ENCODE assay signal across 26 cellular contexts in the genomic region with DNA sequence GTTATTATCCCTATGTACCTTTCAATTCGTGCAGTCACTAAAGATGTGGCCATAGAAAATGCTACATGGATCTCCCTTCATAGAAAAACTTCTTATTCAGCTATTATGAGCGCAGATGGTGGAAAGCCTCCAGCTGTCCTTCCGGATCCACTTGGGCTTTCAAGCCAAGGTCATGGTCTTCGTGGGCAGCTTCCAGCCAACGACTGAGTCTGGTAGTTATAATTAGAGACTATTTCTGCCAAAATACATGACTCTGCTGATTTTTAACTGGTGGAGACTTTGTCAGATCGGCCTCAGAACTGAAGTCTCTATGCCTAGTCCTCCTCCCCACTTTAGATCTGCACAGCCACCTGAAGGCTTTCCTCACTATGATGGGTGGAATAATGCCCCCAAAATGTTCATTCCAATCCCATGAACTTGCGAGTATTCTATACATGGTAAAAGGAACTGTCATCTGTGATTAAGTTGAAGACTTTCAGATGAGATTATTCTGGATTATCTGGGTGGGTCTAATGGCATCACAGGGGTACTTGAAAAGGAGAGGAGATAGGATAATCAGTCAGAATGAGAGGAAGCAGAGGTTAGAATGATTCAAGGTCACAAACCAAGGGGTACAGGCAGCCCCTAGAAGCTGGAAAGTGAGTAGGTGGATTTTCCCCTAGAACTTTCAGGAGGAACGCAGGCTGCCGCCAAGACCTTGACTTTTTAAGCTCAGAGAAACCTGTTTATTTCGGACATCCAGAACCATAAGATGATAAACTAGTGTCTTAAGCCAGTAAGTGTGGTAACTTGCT.
DNase-seq lines count a peak whose midpoint lies in the region; ATAC-seq and TF ChIP-seq lines count a peak whose summit lies in the region.
"Had no signal": no experiment of that assay in that cellular context is flagged by ENCODE, and none has a peak within 500 bp of the region (broad histone marks: within the 10 kb centered on the region; RNA-seq: fewer than 3 reads in every experiment).

No MANE protein-coding gene starts in this region.

- ATAC-seq in stimulated activated naive CD8-positive, alpha-beta T cell treated with anti-CD3 and anti-CD28 coated beads, Interleukin-15, amount 100 ng/mL, for 72 hours: peak; percentile 63
- ATAC-seq in stimulated activated naive CD8-positive, alpha-beta T cell treated with anti-CD3 and anti-CD28 coated beads, Interleukin-15, Interleukin-2, amounts not matched to agents 100 U/mL and 50 U/mL, for 24 hours: no peak
- peak; percentile 81 for ATAC-seq in left ventricle myocardium superior
- peak; percentile 63 for ATAC-seq in sciatic nerve
- ATAC-seq: activated CD8-positive, alpha-beta memory T cell treated with anti-CD3 and anti-CD28 coated beads, Interleukin-2, amount 10 ng/mL, durations not matched to agents 7 days and 5 days; esophagus mucosa; natural killer cell treated with Interleukin-12 subunit alpha and Interleukin-12 subunit beta and Interleukin-15 and Interleukin-18, amount 100 ng/mL, for 72 hours; stimulated activated effector memory CD8-positive, alpha-beta T cell treated with anti-CD3 and anti-CD28 coated beads, Interleukin-12 subunit alpha, Interleukin-12 subunit beta, amount 100 ng/mL, for 72 hours had no signal

- H3K4me3 ChIP-seq in Caco-2 (ENCODE audit: low read depth, low read length): no peak overlapping the region
- H3K4me3 ChIP-seq: SJCRH30 had no signal

- no peaks in the 10 kb centered on the region for H3K9me3 ChIP-seq in Caco-2
- H3K9me3 ChIP-seq: SJCRH30 had no signal

- H3K36me3 ChIP-seq in Caco-2 (ENCODE audit: control insufficient read depth, insufficient read depth, low read length): no peaks in the 10 kb centered on the region
- H3K36me3 ChIP-seq: SJCRH30 had no signal

- no peaks in the 10 kb centered on the region for H3K27me3 Mint-ChIP-seq in stimulated activated naive CD8-positive, alpha-beta T cell treated with anti-CD3 and anti-CD28 coated beads, Interleukin-15, amount 100 ng/mL, for 72 hours
- peaks cover 2% of the 10 kb centered on the region for H3K27me3 Mint-ChIP-seq in Caco-2 (ENCODE audit: insufficient read depth, unreplicated experiment)
- H3K27me3 Mint-ChIP-seq: activated B cell treated with CpG ODN at 0.5 μM for 24 hours; B cell; CD8-positive, alpha-beta memory T cell had no signal

- POLR2A ChIA-PET in Caco-2 (lab: Charles Lee): no interaction called here

- H3K4me1 Mint-ChIP-seq in stimulated activated naive CD8-positive, alpha-beta T cell treated with anti-CD3 and anti-CD28 coated beads, Interleukin-15, amount 100 ng/mL, for 72 hours: no peaks in the 10 kb centered on the region
- no peaks in the 10 kb centered on the region for H3K4me1 Mint-ChIP-seq in Caco-2 (ENCODE audit: low read depth, unreplicated experiment)
- H3K4me1 Mint-ChIP-seq: stimulated activated effector memory CD8-positive, alpha-beta T cell treated with anti-CD3 and anti-CD28 coated beads, Interleukin-12 subunit alpha, Interleukin-12 subunit beta, amount 100 ng/mL, for 72 hours had no signal

- H3K27me3 ChIP-seq in Caco-2 (replicated peaks; ENCODE audit: control insufficient read depth, insufficient read depth, low read length): no peaks in the 10 kb centered on the region
- H3K27me3 ChIP-seq: SJCRH30 had no signal

- no peak overlapping the region for H3K27ac Mint-ChIP-seq in stimulated activated naive CD8-positive, alpha-beta T cell treated with anti-CD3 and anti-CD28 coated beads, Interleukin-15, amount 100 ng/mL, for 72 hours
- H3K27ac Mint-ChIP-seq in Caco-2 (ENCODE audit: unreplicated experiment): no peak overlapping the region
- H3K27ac Mint-ChIP-seq: activated B cell treated with CpG ODN at 0.5 μM for 24 hours; activated CD8-positive, alpha-beta memory T cell treated with anti-CD3 and anti-CD28 coated beads, Interleukin-2, amount 10 ng/mL, durations not matched to agents 7 days and 5 days; B cell; CD8-positive, alpha-beta memory T cell; endodermal cell; immature natural killer cell; natural killer cell treated with Interleukin-12 subunit alpha and Interleukin-12 subunit beta and Interleukin-15 and Interleukin-18, amount 100 ng/mL, for 72 hours; stimulated activated effector memory CD8-positive, alpha-beta T cell treated with anti-CD3 and anti-CD28 coated beads, Interleukin-12 subunit alpha, Interleukin-12 subunit beta, amount 100 ng/mL, for 72 hours had no signal

- CTCF ChIA-PET in Caco-2 (lab: Charles Lee): no interaction called here

- no peak for TF ChIP-seq CTCF in Caco-2 (IDR thresholded peaks at IDR 0.05; ENCODE audit: insufficient read depth in 1 of 2, low read depth in 1 of 2, low read length in 1 of 2, severe bottlenecking in 1 of 2, unreplicated experiment in 1 of 2)

- H3K4me1 ChIP-seq in Caco-2: no peaks in the 10 kb centered on the region
- H3K4me1 ChIP-seq: SJCRH30 had no signal

- H3K4me3 Mint-ChIP-seq in stimulated activated naive CD8-positive, alpha-beta T cell treated with anti-CD3 and anti-CD28 coated beads, Interleukin-15, amount 100 ng/mL, for 72 hours: no peak overlapping the region
- H3K4me3 Mint-ChIP-seq in Caco-2 (ENCODE audit: unreplicated experiment): no peak overlapping the region
- H3K4me3 Mint-ChIP-seq: activated B cell treated with CpG ODN at 0.5 μM for 24 hours; activated CD8-positive, alpha-beta memory T cell treated with anti-CD3 and anti-CD28 coated beads, Interleukin-2, amount 10 ng/mL, durations not matched to agents 7 days and 5 days; B cell; CD8-positive, alpha-beta memory T cell; endodermal cell; immature natural killer cell; natural killer cell treated with Interleukin-12 subunit alpha and Interleukin-12 subunit beta and Interleukin-15 and Interleukin-18, amount 100 ng/mL, for 72 hours; stimulated activated effector memory CD8-positive, alpha-beta T cell treated with anti-CD3 and anti-CD28 coated beads, Interleukin-12 subunit alpha, Interleukin-12 subunit beta, amount 100 ng/mL, for 72 hours had no signal

- no peaks in the 10 kb centered on the region for H3K36me3 Mint-ChIP-seq in Caco-2 (ENCODE audit: insufficient read depth, unreplicated experiment)
- H3K36me3 Mint-ChIP-seq: activated CD8-positive, alpha-beta memory T cell treated with anti-CD3 and anti-CD28 coated beads, Interleukin-2, amount 10 ng/mL, durations not matched to agents 7 days and 5 days; CD8-positive, alpha-beta memory T cell; immature natural killer cell; natural killer cell treated with Interleukin-12 subunit alpha and Interleukin-12 subunit beta and Interleukin-15 and Interleukin-18, amount 100 ng/mL, for 72 hours; stimulated activated effector memory CD8-positive, alpha-beta T cell treated with anti-CD3 and anti-CD28 coated beads, Interleukin-12 subunit alpha, Interleukin-12 subunit beta, amount 100 ng/mL, for 72 hours had no signal

- no peaks in the 10 kb centered on the region for H3K9me3 Mint-ChIP-seq in stimulated activated naive CD8-positive, alpha-beta T cell treated with anti-CD3 and anti-CD28 coated beads, Interleukin-15, amount 100 ng/mL, for 72 hours
- no peaks in the 10 kb centered on the region for H3K9me3 Mint-ChIP-seq in Caco-2 (ENCODE audit: unreplicated experiment)
- H3K9me3 Mint-ChIP-seq: activated B cell treated with CpG ODN at 0.5 μM for 24 hours; CD8-positive, alpha-beta memory T cell; endodermal cell; immature natural killer cell; natural killer cell treated with Interleukin-12 subunit alpha and Interleukin-12 subunit beta and Interleukin-15 and Interleukin-18, amount 100 ng/mL, for 72 hours; stimulated activated effector memory CD8-positive, alpha-beta T cell treated with anti-CD3 and anti-CD28 coated beads, Interleukin-12 subunit alpha, Interleukin-12 subunit beta, amount 100 ng/mL, for 72 hours had no signal

- no peak for DNase-seq in stimulated activated naive CD8-positive, alpha-beta T cell treated with anti-CD3 and anti-CD28 coated beads, Interleukin-15, amount 100 ng/mL, for 72 hours
- DNase-seq in stimulated activated naive CD8-positive, alpha-beta T cell treated with anti-CD3 and anti-CD28 coated beads, Interleukin-15, Interleukin-2, amounts not matched to agents 100 U/mL and 50 U/mL, for 24 hours: no peak
- DNase-seq in left ventricle myocardium superior (peak; percentile 47), sciatic nerve (ENCODE audit: low spot score) (peak; percentile 63), NCI-H2081 treated with DMSO at 0.1 percent for 48 hours (lab: John Stamatoyannopoulos, UW) (no peak), Caco-2 (no peak)
- no peak for DNase-seq in central memory CD4-positive, alpha-beta T cell
- DNase-seq: activated B cell treated with CpG ODN at 0.5 μM for 24 hours; activated CD8-positive, alpha-beta memory T cell treated with anti-CD3 and anti-CD28 coated beads, Interleukin-2, amount 10 ng/mL, durations not matched to agents 7 days and 5 days; activated T-cell treated with anti-CD3 and anti-CD28 coated beads, Interleukin-2, amount 50 U/mL, for 48 hours; CD8-positive, alpha-beta memory T cell; DMS53; endodermal cell; hypothalamus; immature natural killer cell; Kasumi-1; midbrain; NCI-H1436 treated with DMSO at 0.1 percent for 48 hours; NCI-H510A treated with DMSO at 0.1 percent for 48 hours; SJCRH30; stimulated activated CD4-positive, alpha-beta T cell treated with anti-CD3 and anti-CD28 coated beads, Interleukin-12 subunit alpha, Interleukin-12 subunit beta, amount 100 ng/mL, for 4 hours; stimulated activated CD4-positive, alpha-beta T cell treated with anti-CD3 and anti-CD28 coated beads, Interleukin-4, amount 100 ng/mL, for 1 hour had no signal

- intact Hi-C loops in left ventricle myocardium superior (cut with micrococcal nuclease): no loop called here
- intact Hi-C loops in sciatic nerve (cut with DNase I): no loop called here
- intact Hi-C loops in Caco-2 (cut with micrococcal nuclease; ENCODE audit: unreplicated experiment): loop anchor here (5.0 kb wide), 2 partner anchors 67 to 192 kb away; no protein-coding TSS in a partner anchor

- BruUV-seq in Caco-2 (replicated peaks; lab: Mats Ljungman, UMichigan): no TSS peak

Comparison
In these comparisons a context has a peak if more than half of its experiments do, and no peak if none do; other contexts are left out.
1. DNase-seq: peak in left ventricle myocardium superior (single experiment) and sciatic nerve (single experiment); none in stimulated activated naive CD8-positive, alpha-beta T cell treated with anti-CD3 and anti-CD28 coated beads, Interleukin-15, amount 100 ng/mL, for 72 hours (0 of 2), stimulated activated naive CD8-positive, alpha-beta T cell treated with anti-CD3 and anti-CD28 coated beads, Interleukin-15, Interleukin-2, amounts not matched to agents 100 U/mL and 50 U/mL, for 24 hours (single experiment), central memory CD4-positive, alpha-beta T cell (single experiment), NCI-H2081 treated with DMSO at 0.1 percent for 48 hours (single experiment) and Caco-2 (0 of 2).